In genomic region chr13:23810842-23811241, GRCh38 we compare ENCODE assay signal across 15 cellular contexts.
DNase-seq lines count a peak whose midpoint lies in the region; ATAC-seq and TF ChIP-seq lines count a peak whose summit lies in the region.
"Had no signal": no experiment of that assay in that cellular context is flagged by ENCODE, and none has a peak within 500 bp of the region (broad histone marks: within the 10 kb centered on the region; RNA-seq: fewer than 3 reads in every experiment).

No MANE protein-coding gene starts in this region.

- no peak overlapping the region; a peak in 1 of 7 replicates for H3K27ac Mint-ChIP-seq in H9
- peak overlapping the region; percentile 76 to 86 (median 84) for H3K27ac Mint-ChIP-seq in nephron
- H3K27ac Mint-ChIP-seq: activated naive CD4-positive, alpha-beta T cell treated with anti-CD3 and anti-CD28 coated beads, Interleukin-2, amount 50 U/mL, for 24 hours had no signal

- H3K27ac ChIP-seq in H9 (ENCODE audit: insufficient read length, low read depth, low read length): no peak overlapping the region
- peak overlapping the region; percentile 33 for H3K27ac ChIP-seq in PC-3 (ENCODE audit: low read length)
- H3K27ac ChIP-seq: BLaER1, thyroid gland had no signal

- H4K8ac ChIP-seq in H9 (replicated peaks; ENCODE audit: insufficient read length, low read depth, low read length): no peak overlapping the region

- peaks cover 14 to 25% of the 10 kb centered on the region in 2 experiments for H3K4me1 Mint-ChIP-seq in H9
- H3K4me1 Mint-ChIP-seq in nephron: peaks cover 43% of the 10 kb centered on the region
- H3K4me1 Mint-ChIP-seq: activated naive CD4-positive, alpha-beta T cell treated with anti-CD3 and anti-CD28 coated beads, Interleukin-2, amount 50 U/mL, for 24 hours had no signal

- no peaks in the 10 kb centered on the region for H3K9me3 Mint-ChIP-seq in H9
- no peaks in the 10 kb centered on the region for H3K9me3 Mint-ChIP-seq in nephron
- H3K9me3 Mint-ChIP-seq: activated naive CD4-positive, alpha-beta T cell treated with anti-CD3 and anti-CD28 coated beads, Interleukin-2, amount 50 U/mL, for 24 hours had no signal

- H2AFZ ChIP-seq in H9 (ENCODE audit: low read length) (no peak overlapping the region), PC-3 (ENCODE audit: low read length) (no peak overlapping the region)

- 0 out of 2 replicates have a peak, but pooled peaks cover under 1% of the 10 kb centered on the region for H3K36me3 ChIP-seq in PC-3 (ENCODE audit: low read depth, low read length)
- H3K36me3 ChIP-seq: thyroid gland had no signal

- no peak overlapping the region for H2BK5ac ChIP-seq in H9 (ENCODE audit: insufficient read length, low read length)

- POLR2A ChIA-PET in PC-3 (lab: Charles Lee; ENCODE audit: unreplicated experiment): interaction anchor here (0.5 kb wide), 1 partner anchor 41 kb away, joined by 3 read pairs; no protein-coding TSS in a partner anchor

- H4K5ac ChIP-seq in H9 (ENCODE audit: insufficient read length, low read depth, low read length): no peak overlapping the region

- peaks cover 0 to 2% (median 0%) of the 10 kb centered on the region in 3 experiments; a peak in 1 of 7 replicates for H3K36me3 Mint-ChIP-seq in H9 (ENCODE audit: insufficient read depth in 1 of 3, low read depth in 3 of 3)
- peaks cover 9% of the 10 kb centered on the region for H3K36me3 Mint-ChIP-seq in nephron (ENCODE audit: low read depth)

- TF ChIP-seq CTCF in GM12865 (IDR thresholded peaks at IDR 0.05; ENCODE audit: insufficient read depth, low read depth, low read length, missing control alignments) (peak; percentile 39), H9 (conservative IDR thresholded peaks at IDR 0.05) (peak; percentile 52), PC-3 (conservative IDR thresholded peaks at IDR 0.05; ENCODE audit: low read depth, low read length) (peak; percentile 43), nephron (IDR thresholded peaks at IDR 0.05; ENCODE audit: unreplicated experiment in 3 of 3) (no peak)

- no peaks in the 10 kb centered on the region for H3K79me2 ChIP-seq in H9 (ENCODE audit: insufficient read depth, low read length)
- no peaks in the 10 kb centered on the region for H3K79me2 ChIP-seq in PC-3 (ENCODE audit: low read length)

- no peak overlapping the region for H3K4me2 ChIP-seq in H9 (ENCODE audit: insufficient read depth, insufficient read length, low read length)
- H3K4me2 ChIP-seq in PC-3 (ENCODE audit: low read length): peak overlapping the region; percentile 23; the same call in 1 of the 2 replicates
- H3K4me2 ChIP-seq: BLaER1 had no signal

- no peak for ATAC-seq in PC-3

- H3K4me3 ChIP-seq in GM12865 (ENCODE audit: low read depth, low read length): no peak overlapping the region
- no peak overlapping the region for H3K4me3 ChIP-seq in PC-3 (ENCODE audit: low read length)
- H3K4me3 ChIP-seq: BLaER1, thyroid gland had no signal

- no peaks in the 10 kb centered on the region for H3K79me1 ChIP-seq in H9 (ENCODE audit: insufficient read depth, low read depth, low read length, poor library complexity, severe bottlenecking)

- H3K23ac ChIP-seq in H9 (ENCODE audit: insufficient read length, low read depth, low read length): no peak overlapping the region

- DNase-seq in GM12865 (ENCODE audit: low read depth) (peak; percentile 62), H9 (no peak), PC-3 (no peak), ecto neural progenitor cell (ENCODE audit: low spot score) (no peak), COLO829 (ENCODE audit: low spot score) (no peak), dermis blood vessel endothelial cell (no peak)
- no peak for DNase-seq in stimulated activated CD4-positive, alpha-beta T cell treated with anti-CD3 and anti-CD28 coated beads, Interleukin-4, amount 100 ng/mL, for 4 hours
- DNase-seq: activated CD4-positive, alpha-beta T cell treated with anti-CD3 and anti-CD28 coated beads, Interleukin-2, amount 50 U/mL, for 4 hours; NCI-H1417; NCI-H774; right cardiac atrium; thyroid gland had no signal

- H3K18ac ChIP-seq in H9 (ENCODE audit: insufficient read length, low read depth, low read length): no peak overlapping the region

- no peaks in the 10 kb centered on the region for H3F3A ChIP-seq in PC-3 (ENCODE audit: low read length, unreplicated experiment)

- no peaks in the 10 kb centered on the region for H3K23me2 ChIP-seq in H9 (ENCODE audit: insufficient read length, low read depth, low read length, poor library complexity, severe bottlenecking)

- BruUV-seq in PC-3 (replicated peaks; lab: Mats Ljungman, UMichigan): no TSS peak

- H3K4me3 Mint-ChIP-seq in H9: no peak overlapping the region
- peak overlapping the region in 1 of 3 experiments; percentile 2 for H3K4me3 Mint-ChIP-seq in nephron
- H3K4me3 Mint-ChIP-seq: activated naive CD4-positive, alpha-beta T cell treated with anti-CD3 and anti-CD28 coated beads, Interleukin-2, amount 50 U/mL, for 24 hours had no signal

- H3K4ac ChIP-seq in H9 (ENCODE audit: low read depth, low read length): no peak overlapping the region

- H3K9me2 ChIP-seq in PC-3 (replicated peaks; ENCODE audit: low read length): no peaks in the 10 kb centered on the region

- intact Hi-C loops in PC-3 (cut with micrococcal nuclease): no loop called here

- H3K56ac ChIP-seq in H9 (ENCODE audit: insufficient read length, low read depth, low read length): no peak overlapping the region

- H3K9ac ChIP-seq in H9 (ENCODE audit: extremely low read depth, insufficient read length, low read length) (no peak overlapping the region), PC-3 (ENCODE audit: low read length) (no peak overlapping the region)
- H3K9ac ChIP-seq: BLaER1 had no signal

- H3K27me3 Mint-ChIP-seq in H9 (ENCODE audit: low read depth) (no peaks in the 10 kb centered on the region), nephron (ENCODE audit: low read depth) (no peaks in the 10 kb centered on the region)
- H3K27me3 Mint-ChIP-seq: activated naive CD4-positive, alpha-beta T cell treated with anti-CD3 and anti-CD28 coated beads, Interleukin-2, amount 50 U/mL, for 24 hours had no signal

- no peak overlapping the region for H2BK20ac ChIP-seq in H9 (ENCODE audit: low read depth, low read length, poor library complexity, severe bottlenecking)

- H4K20me1 ChIP-seq in H9 (ENCODE audit: control insufficient read depth, insufficient read depth, insufficient read length) (no peaks in the 10 kb centered on the region), PC-3 (ENCODE audit: low read length) (no peaks in the 10 kb centered on the region)
- H4K20me1 ChIP-seq: BLaER1 had no signal

- no peak overlapping the region for H2BK12ac ChIP-seq in H9 (ENCODE audit: insufficient read length, low read depth, low read length)

- no peak overlapping the region for H2BK15ac ChIP-seq in H9 (ENCODE audit: low read depth, low read length)

- WGBS in H9 (ENCODE audit: extremely low coverage, insufficient read length, low lambda C conversion rate): no CpG with 5 or more reads among the region's 3 CpGs

- CTCF ChIA-PET in PC-3 (lab: Charles Lee): no interaction called here

- H3K14ac ChIP-seq in H9 (ENCODE audit: insufficient read depth, low read length): no peak overlapping the region

- H2AK5ac ChIP-seq in H9 (ENCODE audit: insufficient read length, low read length): no peak overlapping the region

- H3K9me3 ChIP-seq in H9 (ENCODE audit: control insufficient read depth, low read depth, low read length) (no peaks in the 10 kb centered on the region), PC-3 (ENCODE audit: low read length) (no peaks in the 10 kb centered on the region)
- H3K9me3 ChIP-seq: BLaER1, thyroid gland had no signal

- H3K4me1 ChIP-seq in H9 (ENCODE audit: insufficient read depth, low read length): no peaks in the 10 kb centered on the region; the same call in 1 of the 2 replicates
- peaks cover 17% of the 10 kb centered on the region for H3K4me1 ChIP-seq in PC-3 (ENCODE audit: insufficient read depth, low read length)
- H3K4me1 ChIP-seq: thyroid gland had no signal

- no peak overlapping the region for H2BK120ac ChIP-seq in H9 (ENCODE audit: low read depth, low read length, poor library complexity, severe bottlenecking)

- no peak overlapping the region for H3T11ph ChIP-seq in H9 (ENCODE audit: low read length)

- H4K91ac ChIP-seq in H9 (ENCODE audit: insufficient read length, low read depth, low read length): no peak overlapping the region

- no peaks in the 10 kb centered on the region for H3K27me3 ChIP-seq in H9 (ENCODE audit: insufficient read depth, low read length)
- H3K27me3 ChIP-seq in PC-3 (ENCODE audit: low read length): no peaks in the 10 kb centered on the region
- H3K27me3 ChIP-seq: BLaER1, thyroid gland had no signal

Comparison
In these comparisons a context has a peak if more than half of its experiments do, and no peak if none do; other contexts are left out.
1. CTCF ChIP-seq: peak in GM12865 (single experiment), H9 (single experiment) and PC-3 (single experiment); none in nephron (0 of 3).
2. H3K27ac Mint-ChIP-seq: peak in nephron (3 of 3); none in H9 (0 of 3).